Comparison of ENCODE assay signal across 19 cellular contexts in genomic region chr7:11450246-11450645, GRCh38.
DNase-seq lines count a peak whose midpoint lies in the region; ATAC-seq and TF ChIP-seq lines count a peak whose summit lies in the region.
"Had no signal": no experiment of that assay in that cellular context is flagged by ENCODE, and none has a peak within 500 bp of the region (broad histone marks: within the 10 kb centered on the region; RNA-seq: fewer than 3 reads in every experiment).

No MANE protein-coding gene starts in this region.

- CTCF ChIA-PET in PC-3 (lab: Charles Lee) = no interaction called here
- CTCF ChIA-PET in OCI-LY7 (lab: Charles Lee; ENCODE audit: unreplicated experiment) = no interaction called here

- H3K4me3 ChIP-seq in PC-3 (ENCODE audit: low read length) (no peak overlapping the region), OCI-LY7 (ENCODE audit: low read depth, low read length, poor library complexity, severe bottlenecking) (no peak overlapping the region), osteoblast (ENCODE audit: insufficient read depth, low read length) (no peak overlapping the region), Karpas-422 (ENCODE audit: low read length) (no peak overlapping the region)
- H3K4me3 ChIP-seq: GM23248, MG63, SJSA1 had no signal

- H3K27me3 ChIP-seq in PC-3 (ENCODE audit: low read length) = no peaks in the 10 kb centered on the region
- no peaks in the 10 kb centered on the region for H3K27me3 ChIP-seq in osteoblast (ENCODE audit: insufficient read depth, low read length)
- no peaks in the 10 kb centered on the region for H3K27me3 ChIP-seq in Karpas-422 (ENCODE audit: low read length)
- H3K27me3 ChIP-seq: MG63, SJSA1 had no signal

- H3K4me1 ChIP-seq in PC-3 (ENCODE audit: insufficient read depth, low read length) (no peaks in the 10 kb centered on the region), OCI-LY7 (ENCODE audit: insufficient read depth, low read length, poor library complexity, severe bottlenecking) (no peaks in the 10 kb centered on the region), osteoblast (ENCODE audit: insufficient read depth, low read length) (no peaks in the 10 kb centered on the region), Karpas-422 (ENCODE audit: low read length) (no peaks in the 10 kb centered on the region)
- H3K4me1 ChIP-seq: SJSA1 had no signal

- H3K9me3 ChIP-seq in PC-3 (ENCODE audit: low read length) = no peaks in the 10 kb centered on the region
- no peaks in the 10 kb centered on the region for H3K9me3 ChIP-seq in OCI-LY7 (ENCODE audit: low read length)
- H3K9me3 ChIP-seq in osteoblast (ENCODE audit: low read depth, low read length) = no peaks in the 10 kb centered on the region
- no peaks in the 10 kb centered on the region for H3K9me3 ChIP-seq in Karpas-422 (ENCODE audit: low read length)
- H3K9me3 ChIP-seq: MG63, SJSA1 had no signal

- H3F3A ChIP-seq in PC-3 (ENCODE audit: low read length, unreplicated experiment) = no peaks in the 10 kb centered on the region

- H3K4me2 ChIP-seq in PC-3 (ENCODE audit: low read length) = no peak overlapping the region
- no peak overlapping the region for H3K4me2 ChIP-seq in OCI-LY7 (ENCODE audit: low read length)
- no peak overlapping the region for H3K4me2 ChIP-seq in osteoblast (ENCODE audit: insufficient read depth, low read length)
- H3K4me2 ChIP-seq in Karpas-422 (ENCODE audit: low read depth, low read length, poor library complexity, severe bottlenecking) = no peak overlapping the region
- H3K4me2 ChIP-seq: KMS-11 had no signal

- no peak for TF ChIP-seq CTCF in PC-3 (conservative IDR thresholded peaks at IDR 0.05; ENCODE audit: low read depth, low read length)
- no peak for TF ChIP-seq CTCF in OCI-LY7 (conservative IDR thresholded peaks at IDR 0.05; ENCODE audit: low read length)
- no peak for TF ChIP-seq CTCF in osteoblast (IDR thresholded peaks at IDR 0.05; ENCODE audit: extremely low read depth, low read depth, low read length)

- H4K20me1 ChIP-seq in PC-3 (ENCODE audit: low read length) = no peaks in the 10 kb centered on the region
- H4K20me1 ChIP-seq in OCI-LY7 (ENCODE audit: insufficient read depth, low read length) = no peaks in the 10 kb centered on the region
- no peaks in the 10 kb centered on the region for H4K20me1 ChIP-seq in osteoblast (ENCODE audit: insufficient read depth, low read length)
- no peaks in the 10 kb centered on the region for H4K20me1 ChIP-seq in Karpas-422 (ENCODE audit: insufficient read depth, low read depth, low read length)

- H2AFZ ChIP-seq in PC-3 (ENCODE audit: low read length) (no peak overlapping the region), OCI-LY7 (ENCODE audit: low read length) (no peak overlapping the region), osteoblast (ENCODE audit: low read length) (no peak overlapping the region), Karpas-422 (ENCODE audit: low read length) (no peak overlapping the region)
- H2AFZ ChIP-seq: GM23248 had no signal

- H3K27ac ChIP-seq in PC-3 (ENCODE audit: low read length) = no peak overlapping the region
- H3K27ac ChIP-seq in OCI-LY7 (ENCODE audit: low read depth, low read length, poor library complexity, severe bottlenecking) = no peak overlapping the region
- H3K27ac ChIP-seq in osteoblast (ENCODE audit: low read depth, low read length) = no peak overlapping the region
- H3K27ac ChIP-seq in Karpas-422 (ENCODE audit: low read length) = no peak overlapping the region
- H3K27ac ChIP-seq: GM23248, HL-60, KMS-11, SJSA1 had no signal

- POLR2A ChIA-PET in PC-3 (lab: Charles Lee; ENCODE audit: unreplicated experiment) = no interaction called here
- POLR2A ChIA-PET in OCI-LY7 (lab: Charles Lee) = interaction anchor here (1.4 kb wide), 1 partner anchor 8 kb away, joined by 5 read pairs; no protein-coding TSS in a partner anchor

- DNase-seq in PC-3 (no peak), dermis blood vessel endothelial cell (peak; percentile 57), iris pigment epithelial cell (ENCODE audit: low read depth) (peak; percentile 54), OCI-LY7 (ENCODE audit: low spot score) (no peak), osteoblast (ENCODE audit: insufficient read length, low spot score, missing footprints) (no peak), germinal center (ENCODE audit: low spot score) (no peak), Karpas-422 (no peak)
- DNase-seq: GF-D8, GM23248, HCEC 1CT, MG63, NCI-H1048, NCI-H1436 treated with DMSO at 0.1 percent for 48 hours, NCI-H2029, NCI-H526 had no signal

- H3K36me3 ChIP-seq in PC-3 (ENCODE audit: low read depth, low read length) (no peaks in the 10 kb centered on the region), OCI-LY7 (ENCODE audit: insufficient read depth, low read length) (no peaks in the 10 kb centered on the region), osteoblast (ENCODE audit: insufficient read depth, low read length) (no peaks in the 10 kb centered on the region), Karpas-422 (ENCODE audit: insufficient read depth, low read length) (no peaks in the 10 kb centered on the region)
- H3K36me3 ChIP-seq: MG63, SJSA1 had no signal

- peak; percentile 85 for ATAC-seq in PC-3
- ATAC-seq: Panc1 had no signal

- intact Hi-C loops in PC-3 (cut with micrococcal nuclease) = no loop called here
- intact Hi-C loops in OCI-LY7 (cut with micrococcal nuclease; ENCODE audit: unreplicated experiment) = no loop called here

- H3K9ac ChIP-seq in PC-3 (ENCODE audit: low read length) (no peak overlapping the region), Karpas-422 (ENCODE audit: low read length) (no peak overlapping the region)
- H3K9ac ChIP-seq: GM23248, KMS-11 had no signal

- H3K79me2 ChIP-seq in PC-3 (ENCODE audit: low read length) (no peaks in the 10 kb centered on the region), OCI-LY7 (ENCODE audit: insufficient read depth, low read depth, low read length) (no peaks in the 10 kb centered on the region), osteoblast (ENCODE audit: insufficient read depth, low read length) (no peaks in the 10 kb centered on the region), Karpas-422 (ENCODE audit: low read length) (no peaks in the 10 kb centered on the region)

- H3K9me2 ChIP-seq in PC-3 (replicated peaks; ENCODE audit: low read length) = no peaks in the 10 kb centered on the region
- H3K9me2 ChIP-seq in OCI-LY7 (ENCODE audit: insufficient read depth, low read length) = no peaks in the 10 kb centered on the region
- H3K9me2 ChIP-seq in Karpas-422 (replicated peaks; ENCODE audit: insufficient read depth, low read length) = no peaks in the 10 kb centered on the region

- BruUV-seq in PC-3 (replicated peaks; lab: Mats Ljungman, UMichigan) = no TSS peak
- no TSS peak for BruUV-seq in OCI-LY7 (replicated peaks; lab: Mats Ljungman, UMichigan)

Comparison
In these comparisons a context has a peak if more than half of its experiments do, and no peak if none do; other contexts are left out.
1. DNase-seq: peak in dermis blood vessel endothelial cell (single experiment) and iris pigment epithelial cell (single experiment); none in PC-3 (single experiment), OCI-LY7 (single experiment), osteoblast (single experiment), germinal center (single experiment) and Karpas-422 (single experiment).